ENCODE assay signal across 21 cellular contexts in the genomic region with DNA sequence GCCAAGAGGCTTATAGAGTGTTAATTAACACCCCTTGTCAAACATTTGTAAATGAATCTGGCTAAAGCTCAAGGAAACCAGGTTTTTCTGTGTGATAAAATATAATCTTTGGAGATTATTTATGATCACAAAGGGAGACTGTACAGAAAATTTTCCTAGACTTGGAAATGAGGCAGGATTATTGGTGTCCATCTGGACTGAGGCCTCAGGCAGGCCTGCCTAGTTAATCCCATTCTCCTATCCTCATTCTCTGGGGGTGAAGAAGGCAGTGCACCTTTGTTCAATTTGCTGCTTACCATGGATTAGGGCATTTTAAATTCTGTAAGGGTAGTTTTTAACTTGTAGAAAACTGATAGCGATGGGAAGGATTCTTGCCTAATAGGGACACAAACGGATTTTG. TPM values are rescaled to one million over a fixed set of nuclear protein-coding genes. Genes with fewer than 3 reads are reported as not detected.
DNase-seq lines count a peak whose midpoint lies in the region; ATAC-seq, FAIRE-seq and TF ChIP-seq lines count a peak whose summit lies in the region.
"Had no signal": no experiment of that assay in that cellular context is flagged by ENCODE, and none has a peak within 500 bp of the region (broad histone marks: within the 10 kb centered on the region; RNA-seq: fewer than 3 reads in every experiment).

No MANE protein-coding gene starts in this region.

- no TSS peak for BruUV-seq in GM12878 (replicated peaks; lab: Mats Ljungman, UMichigan)

- CTCF ChIA-PET in activated naive CD4-positive, alpha-beta T cell treated with anti-CD3 and anti-CD28 coated beads for 36 hours (lab: Charles Lee), result interaction anchor here (1.6 kb wide), 1 partner anchor 16 kb away, joined by 3 read pairs; no protein-coding TSS in a partner anchor
- CTCF ChIA-PET in activated naive CD4-positive, alpha-beta T cell treated with anti-CD3 and anti-CD28 coated beads, Interleukin-2, amount 10 ng/mL, durations not matched to agents 7 days and 5 days (lab: Charles Lee), result no interaction called here
- CTCF ChIA-PET in GM12878 (lab: Yijun Ruan, JAX), result interaction anchor here (1.0 to 1.3 kb wide), 3 partner anchors 11 to 128 kb away, joined by 3 to 4 read pairs (median 3); no protein-coding TSS in a partner anchor

- TF ChIP-seq EP300 in GM12878 (IDR thresholded peaks at IDR 0.05; ENCODE audit: borderline replicate concordance in 1 of 2, control insufficient read depth in 1 of 2, low read depth in 2 of 2, low read length in 2 of 2), result no peak

- POLR2A ChIA-PET in GM12878 (lab: Charles Lee), result interaction anchor here (0.6 kb wide), 1 partner anchor 378 kb away, joined by 4 read pairs; no protein-coding TSS in a partner anchor

- in situ Hi-C loops in GM12878 (cut with MboI), result no loop called here

- H3K36me3 ChIP-seq in Loucy (ENCODE audit: insufficient read depth, low read length) (no peaks in the 10 kb centered on the region), GM12878 (ENCODE audit: control insufficient read depth in 2 of 2, insufficient read depth in 2 of 2, low read length in 1 of 2) (no peaks in the 10 kb centered on the region), subcutaneous abdominal adipose tissue (ENCODE audit: control insufficient read depth in 5 of 5, insufficient read depth in 5 of 5, low read length in 5 of 5) (no peaks in the 10 kb centered on the region)
- H3K36me3 ChIP-seq: MG63 had no signal

- H3F3A ChIP-seq in Loucy (ENCODE audit: low read depth), result peaks cover 7% of the 10 kb centered on the region; the same call in 1 of the 2 replicates

- peaks cover 7% of the 10 kb centered on the region for H3K4me1 Mint-ChIP-seq in activated naive CD4-positive, alpha-beta T cell treated with anti-CD3 and anti-CD28 coated beads for 36 hours (ENCODE audit: low read depth)
- H3K4me1 Mint-ChIP-seq in activated naive CD4-positive, alpha-beta T cell treated with anti-CD3 and anti-CD28 coated beads, Interleukin-2, amount 10 ng/mL, durations not matched to agents 7 days and 5 days, result peaks cover 12% of the 10 kb centered on the region

- H3K36me3 Mint-ChIP-seq in activated naive CD4-positive, alpha-beta T cell treated with anti-CD3 and anti-CD28 coated beads for 36 hours (ENCODE audit: low read depth), result no peaks in the 10 kb centered on the region
- no peaks in the 10 kb centered on the region for H3K36me3 Mint-ChIP-seq in activated naive CD4-positive, alpha-beta T cell treated with anti-CD3 and anti-CD28 coated beads, Interleukin-2, amount 10 ng/mL, durations not matched to agents 7 days and 5 days
- H3K36me3 Mint-ChIP-seq: CD4-positive, CD25-positive, alpha-beta regulatory T cell had no signal

- 89% methylated on average over 2 of the region's 2 CpGs for WGBS in GM12878 (ENCODE audit: insufficient coverage, insufficient replicate concordance, low lambda C conversion rate, missing lambda C conversion rate)

- no peaks in the 10 kb centered on the region for H4K20me1 ChIP-seq in Loucy (ENCODE audit: insufficient read depth, low read length, poor library complexity, severe bottlenecking)
- H4K20me1 ChIP-seq in GM12878 (ENCODE audit: control insufficient read depth, insufficient read depth), result no peaks in the 10 kb centered on the region

- H3K27me3 ChIP-seq in Loucy (ENCODE audit: insufficient read depth, low read length, poor library complexity, severe bottlenecking), result no peaks in the 10 kb centered on the region
- H3K27me3 ChIP-seq in GM12878 (replicated peaks in 1 of 2; ENCODE audit: control insufficient read depth in 2 of 2, insufficient read depth in 2 of 2, low read length in 1 of 2), result no peaks in the 10 kb centered on the region
- H3K27me3 ChIP-seq in subcutaneous abdominal adipose tissue (ENCODE audit: control insufficient read depth in 5 of 5, insufficient read depth in 4 of 5, low read length in 5 of 5), result no peaks in the 10 kb centered on the region
- H3K27me3 ChIP-seq: MG63 had no signal

- intact Hi-C loops in activated naive CD4-positive, alpha-beta T cell treated with anti-CD3 and anti-CD28 coated beads for 36 hours (cut with micrococcal nuclease), result loop anchor here (5.0 kb wide), 2 partner anchors 607 to 688 kb away; partner anchors contain the start of gene N4BP2L1
- intact Hi-C loops in GM12878 (cut with micrococcal nuclease; ENCODE audit: unreplicated experiment), result no loop called here

- peak overlapping the region; percentile 1 for H3K4me3 Mint-ChIP-seq in activated naive CD4-positive, alpha-beta T cell treated with anti-CD3 and anti-CD28 coated beads for 36 hours
- H3K4me3 Mint-ChIP-seq in activated naive CD4-positive, alpha-beta T cell treated with anti-CD3 and anti-CD28 coated beads, Interleukin-2, amount 10 ng/mL, durations not matched to agents 7 days and 5 days, result no peak overlapping the region

- FAIRE-seq in GM12878 (lab: Jason Lieb, UNC), result no peak
- FAIRE-seq: A549, GM12892 had no signal

- H3K4me3 ChIP-seq in Loucy (ENCODE audit: low read length, poor library complexity, severe bottlenecking) (peak overlapping the region; percentile 60), GM12878 (no peak overlapping the region), subcutaneous abdominal adipose tissue (ENCODE audit: low read depth in 1 of 5, low read length in 5 of 5) (no peak overlapping the region)
- H3K4me3 ChIP-seq: A549, GM23248, MG63 had no signal

- RAD21 ChIA-PET in GM12878 (lab: Charles Lee; ENCODE audit: unreplicated experiment), result interaction anchor here (1.2 to 1.5 kb wide), 2 partner anchors 16 to 113 kb away, joined by 4 to 7 read pairs; no protein-coding TSS in a partner anchor

- H3K9me3 ChIP-seq in Loucy (ENCODE audit: insufficient read depth, low read depth, low read length) (no peaks in the 10 kb centered on the region), GM12878 (replicated peaks; ENCODE audit: control insufficient read depth, insufficient read depth, low read length) (no peaks in the 10 kb centered on the region), subcutaneous abdominal adipose tissue (ENCODE audit: control insufficient read depth in 5 of 5, low read length in 5 of 5) (no peaks in the 10 kb centered on the region)
- H3K9me3 ChIP-seq: A549, MG63 had no signal

- H3K27ac Mint-ChIP-seq in activated naive CD4-positive, alpha-beta T cell treated with anti-CD3 and anti-CD28 coated beads for 36 hours, result no peak overlapping the region
- no peak overlapping the region for H3K27ac Mint-ChIP-seq in activated naive CD4-positive, alpha-beta T cell treated with anti-CD3 and anti-CD28 coated beads, Interleukin-2, amount 10 ng/mL, durations not matched to agents 7 days and 5 days

- H3K4me1 ChIP-seq in Loucy (ENCODE audit: insufficient read depth, low read length, poor library complexity, severe bottlenecking), result peaks cover 16% of the 10 kb centered on the region
- no peaks in the 10 kb centered on the region for H3K4me1 ChIP-seq in GM12878 (ENCODE audit: control insufficient read depth, insufficient read depth, low read length)
- peaks cover 0 to 24% (median 0%) of the 10 kb centered on the region in 5 donors for H3K4me1 ChIP-seq in subcutaneous abdominal adipose tissue (ENCODE audit: control insufficient read depth in 5 of 5, insufficient read depth in 5 of 5, low read length in 5 of 5)
- H3K4me1 ChIP-seq: A549 had no signal

- ATAC-seq in GM12878 (no peak), HG03571 (IDR thresholded peaks at IDR 0.05; ENCODE audit: unreplicated experiment) (no peak), HG02870 (IDR thresholded peaks at IDR 0.05; ENCODE audit: unreplicated experiment) (no peak)
- ATAC-seq: A549 had no signal

- no peak overlapping the region for H2AFZ ChIP-seq in Loucy (ENCODE audit: low read length)
- H2AFZ ChIP-seq in GM12878 (ENCODE audit: control insufficient read depth, low read depth, low read length), result peak overlapping the region; percentile 76; the same call in 1 of the 2 replicates
- H2AFZ ChIP-seq: GM23248 had no signal

- no peaks in the 10 kb centered on the region for H3K9me3 Mint-ChIP-seq in activated naive CD4-positive, alpha-beta T cell treated with anti-CD3 and anti-CD28 coated beads for 36 hours
- H3K9me3 Mint-ChIP-seq in activated naive CD4-positive, alpha-beta T cell treated with anti-CD3 and anti-CD28 coated beads, Interleukin-2, amount 10 ng/mL, durations not matched to agents 7 days and 5 days, result no peaks in the 10 kb centered on the region

- H3K9ac ChIP-seq in Loucy (ENCODE audit: low read depth, low read length, poor library complexity, severe bottlenecking) (peak overlapping the region; percentile 42), GM12878 (ENCODE audit: control insufficient read depth, insufficient read depth, low read length) (no peak overlapping the region), subcutaneous abdominal adipose tissue (ENCODE audit: low read length in 5 of 5) (peak overlapping the region in 1 of 5 donors; percentile 22)
- H3K9ac ChIP-seq: GM23248, KMS-11 had no signal

- H3K9me2 ChIP-seq in Loucy (replicated peaks; ENCODE audit: low read depth, low read length), result no peaks in the 10 kb centered on the region

- TF ChIP-seq RAD21 in GM12878 (IDR thresholded peaks at IDR 0.05; ENCODE audit: insufficient read depth, low read depth, low read length), result no peak

- SMC1A ChIA-PET in GM12878 (lab: Charles Lee; ENCODE audit: uncharacterized antibody, unreplicated experiment), result interaction anchor here (1.0 to 1.6 kb wide), 4 partner anchors 16 to 447 kb away, joined by 3 read pairs; no protein-coding TSS in a partner anchor

- peak overlapping the region; percentile 71 for H3K4me2 ChIP-seq in Loucy (ENCODE audit: low read depth, low read length, poor library complexity, severe bottlenecking)
- H3K4me2 ChIP-seq in GM12878 (ENCODE audit: control insufficient read depth, insufficient read depth), result peak overlapping the region; percentile 66
- H3K4me2 ChIP-seq: A549, KMS-11 had no signal

- no peaks in the 10 kb centered on the region for H3K79me2 ChIP-seq in Loucy (ENCODE audit: insufficient read depth, low read length)
- H3K79me2 ChIP-seq in GM12878 (ENCODE audit: control insufficient read depth, insufficient read depth, low read length), result no peaks in the 10 kb centered on the region

- TF ChIP-seq POLR2A in GM12878 (IDR thresholded peaks at IDR 0.05; ENCODE audit: low read depth, low read length), result no peak

- H3K27ac ChIP-seq in GM12878 (ENCODE audit: control insufficient read depth, insufficient read depth), result no peak overlapping the region
- H3K27ac ChIP-seq in subcutaneous abdominal adipose tissue (ENCODE audit: low read depth, low read length), result peak overlapping the region; percentile 66
- H3K27ac ChIP-seq: A549, GM23248, KMS-11 had no signal

- DNase-seq in activated naive CD4-positive, alpha-beta T cell treated with anti-CD3 and anti-CD28 coated beads for 36 hours, result no peak
- no peak for DNase-seq in activated naive CD4-positive, alpha-beta T cell treated with anti-CD3 and anti-CD28 coated beads, Interleukin-2, amount 10 ng/mL, durations not matched to agents 7 days and 5 days
- DNase-seq in GM12878 (ENCODE audit: low read depth, low spot score), result no peak
- DNase-seq: DMS79, GM23248, MG63, NCI-H1092 treated with DMSO at 0.1 percent for 48 hours, NCI-H1694, NCI-H446, NCI-H774 had no signal

- TF ChIP-seq CTCF in Loucy (conservative IDR thresholded peaks at IDR 0.05; ENCODE audit: low read length) (no peak), GM12878 (IDR thresholded peaks at IDR 0.05 in 2 of 3, conservative IDR thresholded peaks at IDR 0.05 in 1 of 3; ENCODE audit: control insufficient read depth in 2 of 3, extremely low read depth in 1 of 3, insufficient read depth in 1 of 3, low read depth in 3 of 3, low read length in 3 of 3) (no peak)

- H3K27me3 Mint-ChIP-seq in activated naive CD4-positive, alpha-beta T cell treated with anti-CD3 and anti-CD28 coated beads for 36 hours (ENCODE audit: low read depth), result no peaks in the 10 kb centered on the region
- peaks cover 8% of the 10 kb centered on the region for H3K27me3 Mint-ChIP-seq in activated naive CD4-positive, alpha-beta T cell treated with anti-CD3 and anti-CD28 coated beads, Interleukin-2, amount 10 ng/mL, durations not matched to agents 7 days and 5 days

RNA-seq across cellular contexts. Expression of gene KL, which starts 17.8 kb away (rescaled TPM):
- total RNA-seq in activated naive CD4-positive, alpha-beta T cell treated with anti-CD3 and anti-CD28 coated beads for 36 hours, result under 1 TPM; 0.36 to 0.49 TPM
- 2.0 and 2.1 TPM in 2 replicates for total RNA-seq in GM12878 (2013; cell fraction: nucleolus; rRNA removed)
- 2.1 TPM in 2 replicates for total RNA-seq in GM12878 (2014; rRNA removed)
- total RNA-seq in GM12878 (2014; rRNA removed; fragmentation: Illumina TruSeq; extraction: Trizol), result 1.5 and 1.6 TPM in 2 replicates
- total RNA-seq in GM12878 (2021), result 1.6 TPM in 2 replicates
- 0.28 TPM for polyA plus RNA-seq in GM12878 (2011; ENCODE audit: low read depth)
- 0.08 and 0.16 TPM in 2 replicates for polyA plus RNA-seq in GM12878 (2011; rRNA removed)
- 0.07 and 0.15 TPM in 2 replicates for polyA plus RNA-seq in GM12878 (2011; cell fraction: cytosol; rRNA removed)
- polyA plus RNA-seq in GM12878 (2011; cell fraction: nucleus; rRNA removed), result 0.16 and 0.21 TPM in 2 replicates
- polyA plus RNA-seq in GM12878 (2012), result 0.24 and 0.76 TPM in 2 replicates
- polyA plus RNA-seq in GM12878 (2014; fragmentation: Illumina TruSeq; extraction: Trizol), result 1.7 and 2.3 TPM in 2 replicates
- polyA plus RNA-seq in GM12878 (2014; fragmentation: Nextera tagmentation; extraction: Ambion mirVana), result under 1 TPM; 0.57 to 0.60 TPM
- 1.3 and 1.4 TPM in 2 replicates for polyA plus RNA-seq in GM12878 (2014; rRNA removed)
- polyA plus RNA-seq in GM12878 (2016; fragmentation: Nextera tagmentation; extraction: Ambion mirVana), result 1 to 10 TPM in 1 of 2 experiments, under 1 TPM in 1; 0.96 to 1.8 TPM
- 0.15 and 0.31 TPM in 2 replicates for polyA minus RNA-seq in GM12878 (2011; rRNA and poly(A)+ RNA removed)
- polyA minus RNA-seq in GM12878 (2011; cell fraction: cytosol; rRNA and poly(A)+ RNA removed), result not detected in 2 replicates
- polyA minus RNA-seq in GM12878 (2011; cell fraction: nucleus; rRNA and poly(A)+ RNA removed), result 0.12 and 0.19 TPM in 2 replicates
- total RNA-seq: CD4-positive, CD25-positive, alpha-beta regulatory T cell; G401; OCI-LY7; RPMI7951 had no signal
- polyA plus RNA-seq: CD4-positive, CD25-positive, alpha-beta regulatory T cell; GM23248 had no signal
